ENCODE assay signal across 1 cellular context in the genomic region with DNA sequence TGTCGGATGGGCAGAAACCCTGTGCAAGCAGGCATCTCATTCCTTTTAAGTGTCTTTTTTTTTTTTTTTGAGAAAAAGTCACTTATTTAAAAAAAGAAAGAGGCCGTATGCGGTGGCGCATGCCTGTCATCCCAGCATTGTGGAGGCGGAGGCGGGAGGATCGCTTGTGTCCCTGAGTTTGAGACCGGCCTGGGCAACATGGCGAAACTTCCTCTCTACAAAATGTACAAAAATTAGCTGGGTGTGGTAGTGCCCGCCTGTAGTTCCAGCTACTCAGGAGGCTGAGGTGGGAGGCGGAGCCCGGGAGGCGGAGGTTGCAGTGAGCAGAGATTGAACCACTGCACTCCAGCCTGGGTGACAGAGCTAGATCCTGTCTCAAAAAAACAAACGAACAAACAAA.
TF ChIP-seq lines count a peak whose summit lies in the region.

No MANE protein-coding gene starts in this region.

TF ChIP-seq in HCT116, 20 proteins besides CTCF, POLR2A, EP300 and RAD21 (continued from another document):
- TF ChIP-seq, protein P1, sequence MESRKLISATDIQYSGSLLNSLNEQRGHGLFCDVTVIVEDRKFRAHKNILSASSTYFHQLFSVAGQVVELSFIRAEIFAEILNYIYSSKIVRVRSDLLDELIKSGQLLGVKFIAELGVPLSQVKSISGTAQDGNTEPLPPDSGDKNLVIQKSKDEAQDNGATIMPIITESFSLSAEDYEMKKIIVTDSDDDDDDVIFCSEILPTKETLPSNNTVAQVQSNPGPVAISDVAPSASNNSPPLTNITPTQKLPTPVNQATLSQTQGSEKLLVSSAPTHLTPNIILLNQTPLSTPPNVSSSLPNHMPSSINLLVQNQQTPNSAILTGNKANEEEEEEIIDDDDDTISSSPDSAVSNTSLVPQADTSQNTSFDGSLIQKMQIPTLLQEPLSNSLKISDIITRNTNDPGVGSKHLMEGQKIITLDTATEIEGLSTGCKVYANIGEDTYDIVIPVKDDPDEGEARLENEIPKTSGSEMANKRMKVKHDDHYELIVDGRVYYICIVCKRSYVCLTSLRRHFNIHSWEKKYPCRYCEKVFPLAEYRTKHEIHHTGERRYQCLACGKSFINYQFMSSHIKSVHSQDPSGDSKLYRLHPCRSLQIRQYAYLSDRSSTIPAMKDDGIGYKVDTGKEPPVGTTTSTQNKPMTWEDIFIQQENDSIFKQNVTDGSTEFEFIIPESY (IDR thresholded peaks at IDR 0.05; ENCODE audit: extremely low read depth, insufficient replicate concordance, low read length): no peak
- TF ChIP-seq EZH2phosphoT487 (IDR thresholded peaks at IDR 0.05; ENCODE audit: borderline replicate concordance) (no peak), TCF7L2 (IDR thresholded peaks at IDR 0.05; ENCODE audit: borderline replicate concordance, extremely low read depth, insufficient read depth, insufficient read length) (no peak), SIN3A (IDR thresholded peaks at IDR 0.05; ENCODE audit: low read depth) (no peak)
- TF ChIP-seq, protein P2, sequence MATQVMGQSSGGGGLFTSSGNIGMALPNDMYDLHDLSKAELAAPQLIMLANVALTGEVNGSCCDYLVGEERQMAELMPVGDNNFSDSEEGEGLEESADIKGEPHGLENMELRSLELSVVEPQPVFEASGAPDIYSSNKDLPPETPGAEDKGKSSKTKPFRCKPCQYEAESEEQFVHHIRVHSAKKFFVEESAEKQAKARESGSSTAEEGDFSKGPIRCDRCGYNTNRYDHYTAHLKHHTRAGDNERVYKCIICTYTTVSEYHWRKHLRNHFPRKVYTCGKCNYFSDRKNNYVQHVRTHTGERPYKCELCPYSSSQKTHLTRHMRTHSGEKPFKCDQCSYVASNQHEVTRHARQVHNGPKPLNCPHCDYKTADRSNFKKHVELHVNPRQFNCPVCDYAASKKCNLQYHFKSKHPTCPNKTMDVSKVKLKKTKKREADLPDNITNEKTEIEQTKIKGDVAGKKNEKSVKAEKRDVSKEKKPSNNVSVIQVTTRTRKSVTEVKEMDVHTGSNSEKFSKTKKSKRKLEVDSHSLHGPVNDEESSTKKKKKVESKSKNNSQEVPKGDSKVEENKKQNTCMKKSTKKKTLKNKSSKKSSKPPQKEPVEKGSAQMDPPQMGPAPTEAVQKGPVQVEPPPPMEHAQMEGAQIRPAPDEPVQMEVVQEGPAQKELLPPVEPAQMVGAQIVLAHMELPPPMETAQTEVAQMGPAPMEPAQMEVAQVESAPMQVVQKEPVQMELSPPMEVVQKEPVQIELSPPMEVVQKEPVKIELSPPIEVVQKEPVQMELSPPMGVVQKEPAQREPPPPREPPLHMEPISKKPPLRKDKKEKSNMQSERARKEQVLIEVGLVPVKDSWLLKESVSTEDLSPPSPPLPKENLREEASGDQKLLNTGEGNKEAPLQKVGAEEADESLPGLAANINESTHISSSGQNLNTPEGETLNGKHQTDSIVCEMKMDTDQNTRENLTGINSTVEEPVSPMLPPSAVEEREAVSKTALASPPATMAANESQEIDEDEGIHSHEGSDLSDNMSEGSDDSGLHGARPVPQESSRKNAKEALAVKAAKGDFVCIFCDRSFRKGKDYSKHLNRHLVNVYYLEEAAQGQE (IDR thresholded peaks at IDR 0.05; ENCODE audit: low read depth): no peak
- TF ChIP-seq, protein P3, sequence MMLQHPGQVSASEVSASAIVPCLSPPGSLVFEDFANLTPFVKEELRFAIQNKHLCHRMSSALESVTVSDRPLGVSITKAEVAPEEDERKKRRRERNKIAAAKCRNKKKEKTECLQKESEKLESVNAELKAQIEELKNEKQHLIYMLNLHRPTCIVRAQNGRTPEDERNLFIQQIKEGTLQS (IDR thresholded peaks at IDR 0.05): no peak
